ENCODE assay signal across 22 cellular contexts in the genomic region with DNA sequence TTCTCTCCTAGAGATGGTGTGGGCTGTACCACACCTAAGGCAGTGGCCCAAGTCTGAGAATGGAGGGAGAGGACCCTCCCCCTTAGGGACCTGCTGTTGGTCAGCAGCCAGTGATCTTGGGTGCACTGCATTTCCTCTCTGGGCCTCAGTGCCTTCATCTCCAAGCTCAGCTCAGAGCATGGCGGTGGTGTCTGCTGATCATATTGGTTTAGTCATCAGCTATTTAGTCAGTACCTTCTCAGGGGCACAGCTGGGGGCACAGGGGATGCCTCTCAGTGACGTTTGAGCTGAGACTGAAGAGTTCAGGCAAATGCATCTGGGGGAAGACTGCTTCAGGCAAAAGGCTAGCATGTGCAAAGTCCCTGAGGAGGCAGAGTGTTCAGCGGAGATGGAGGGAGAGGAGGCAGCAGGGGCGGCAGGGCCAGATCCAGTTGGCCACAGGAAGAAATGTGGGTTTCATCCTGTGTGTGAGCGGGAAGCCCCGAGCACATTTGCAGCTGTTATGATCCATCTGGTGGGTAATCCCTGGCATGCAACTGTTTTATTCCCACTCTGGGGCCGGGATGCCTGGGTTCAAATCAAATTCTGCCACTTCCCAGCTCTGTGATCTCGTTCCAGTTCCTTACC. TPM values are rescaled to one million over a fixed set of nuclear protein-coding genes. Genes with fewer than 3 reads are reported as not detected.
A peak's percentile ranks its signal among the peaks of the same experiment; 100 is the strongest.
DNase-seq lines count a peak whose midpoint lies in the region; ATAC-seq, FAIRE-seq and TF ChIP-seq lines count a peak whose summit lies in the region.
"Had no signal": no experiment of that assay in that cellular context is flagged by ENCODE, and none has a peak within 500 bp of the region (broad histone marks: within the 10 kb centered on the region; RNA-seq: fewer than 3 reads in every experiment).

No MANE protein-coding gene starts in this region.

- POLR2A ChIA-PET in H1 (lab: Charles Lee; ENCODE audit: partially characterized antibody), result interaction anchor here (0.6 to 3.1 kb wide), 6 partner anchors 8 to 91 kb away, joined by 3 to 20 read pairs (median 4); partner anchors contain the start of genes PGLS and SLC27A1

- H3K9me3 ChIP-seq in Karpas-422 (ENCODE audit: low read length) (no peaks in the 10 kb centered on the region), H1 (ENCODE audit: insufficient read depth in 2 of 2, low read depth in 1 of 2, low read length in 1 of 2) (no peaks in the 10 kb centered on the region), neuronal stem cell (replicated peaks in 1 of 2; ENCODE audit: control insufficient read depth in 2 of 2, insufficient read depth in 1 of 2, low read depth in 1 of 2, low read length in 2 of 2) (no peaks in the 10 kb centered on the region), HAP-1 (no peaks in the 10 kb centered on the region)
- H3K9me3 ChIP-seq: ascending aorta, MG63, stomach, upper lobe of left lung had no signal

- H3K27ac ChIP-seq in Karpas-422 (ENCODE audit: low read length) (no peak overlapping the region), H1 (ENCODE audit: low read depth, low read length) (no peak overlapping the region), neuronal stem cell (replicated peaks; ENCODE audit: low read length) (no peak overlapping the region)
- H3K27ac ChIP-seq: 22Rv1, ascending aorta, epithelial cell of prostate, stomach, upper lobe of left lung had no signal

- in situ Hi-C loops in HAP-1 (cut with MboI; ENCODE audit: low sequenced_read_pairs), result no loop called here

- H4K20me1 ChIP-seq in Karpas-422 (ENCODE audit: insufficient read depth, low read depth, low read length), result no peaks in the 10 kb centered on the region
- peaks cover 2% of the 10 kb centered on the region in 2 experiments for H4K20me1 ChIP-seq in H1 (replicated peaks in 1 of 2; ENCODE audit: control insufficient read depth in 1 of 2, insufficient read depth in 2 of 2, low read length in 2 of 2)

- H3K79me1 ChIP-seq in H1 (ENCODE audit: low read depth, low read length) (no peaks in the 10 kb centered on the region), neuronal stem cell (ENCODE audit: low read depth, low read length) (no peaks in the 10 kb centered on the region)

- H3K9ac ChIP-seq in Karpas-422 (ENCODE audit: low read length) (no peak overlapping the region), H1 (replicated peaks in 1 of 4; ENCODE audit: extremely low read depth in 1 of 4, low read depth in 3 of 4, low read length in 3 of 4) (no peak overlapping the region), neuronal stem cell (ENCODE audit: low read depth, low read length, poor library complexity) (no peak overlapping the region)

- WGBS in H1 (ENCODE audit: extremely low coverage in 1 of 2, insufficient coverage in 1 of 2, insufficient read length in 1 of 2, insufficient replicate concordance in 2 of 2, low coverage in 1 of 2, low lambda C conversion rate in 2 of 2, missing lambda C conversion rate in 1 of 2), 2 experiments, result 78% methylated on average over 8 of the region's 8 CpGs; no CpG with 5 or more reads in 1 of the 2 experiments
- WGBS in neuronal stem cell (ENCODE audit: extremely low coverage in 2 of 2, insufficient read length in 2 of 2, insufficient replicate concordance in 1 of 2), 2 donors, result no CpG with 5 or more reads among the region's 8 CpGs

- no peaks in the 10 kb centered on the region for H3K4me1 ChIP-seq in Karpas-422 (ENCODE audit: low read length)
- peaks cover 0 to 8% (median 4%) of the 10 kb centered on the region in 4 experiments; a peak in 3 of 7 replicates for H3K4me1 ChIP-seq in H1 (replicated peaks in 1 of 4; ENCODE audit: control insufficient read depth in 3 of 4, insufficient read depth in 4 of 4, low read length in 3 of 4)
- H3K4me1 ChIP-seq in neuronal stem cell (ENCODE audit: control insufficient read depth in 2 of 2, insufficient read depth in 1 of 2, low read depth in 1 of 2, low read length in 2 of 2), result peaks cover 10 to 18% of the 10 kb centered on the region in 2 donors
- peaks cover 7% of the 10 kb centered on the region for H3K4me1 ChIP-seq in HAP-1
- H3K4me1 ChIP-seq: ascending aorta had no signal

- H3K79me2 ChIP-seq in Karpas-422 (ENCODE audit: low read length) (no peaks in the 10 kb centered on the region), H1 (ENCODE audit: control insufficient read depth in 1 of 2, insufficient read depth in 2 of 2, low read length in 2 of 2) (no peaks in the 10 kb centered on the region)

- H2BK12ac ChIP-seq in H1 (ENCODE audit: low read depth, low read length), result no peak overlapping the region
- no peak overlapping the region for H2BK12ac ChIP-seq in neuronal stem cell (ENCODE audit: low read length)

- TF ChIP-seq POLR2A in H1 (IDR thresholded peaks at IDR 0.05; ENCODE audit: control extremely low read depth in 1 of 2, low read depth in 2 of 2, low read length in 2 of 2), result no peak

- H2AK5ac ChIP-seq in H1 (ENCODE audit: low read depth, low read length), result no peak overlapping the region
- H2AK5ac ChIP-seq in neuronal stem cell (ENCODE audit: low read depth, low read length), result peak overlapping the region; percentile 15

- H2AFZ ChIP-seq in Karpas-422 (ENCODE audit: low read length), result no peak overlapping the region
- no peak overlapping the region for H2AFZ ChIP-seq in H1 (ENCODE audit: low read length)
- H2AFZ ChIP-seq in neuronal stem cell (ENCODE audit: low read length), result no peak overlapping the region

- DNase-seq in DMS 273 (lab: John Stamatoyannopoulos, UW; ENCODE audit: unreplicated experiment) (peak; percentile 74), DMS 273 treated with DMSO at 0.1 percent for 48 hours (lab: John Stamatoyannopoulos, UW) (no peak), Karpas-422 (peak; percentile 32), H1 (ENCODE audit: low read depth in 1 of 2, low spot score in 2 of 2) (no peak), neuronal stem cell (ENCODE audit: low spot score) (no peak), HAP-1 (ENCODE audit: low spot score in 2 of 2) (no peak)

- no peak overlapping the region for H4K5ac ChIP-seq in H1 (ENCODE audit: insufficient read length, low read depth, low read length)

- no peak for FAIRE-seq in H1 (lab: Jason Lieb, UNC)

- H4K91ac ChIP-seq in H1 (replicated peaks; ENCODE audit: insufficient read length, low read length), result no peak overlapping the region
- no peak overlapping the region for H4K91ac ChIP-seq in neuronal stem cell (ENCODE audit: low read depth, low read length, poor library complexity)

- no peak overlapping the region for H3K56ac ChIP-seq in H1 (replicated peaks; ENCODE audit: insufficient read length, low read depth, low read length)

- H3K14ac ChIP-seq in H1 (ENCODE audit: insufficient read length) (no peak overlapping the region), neuronal stem cell (ENCODE audit: low read length) (no peak overlapping the region)

- no peak for TF ChIP-seq RAD21 in H1 (IDR thresholded peaks at IDR 0.05 in 1 of 2, conservative IDR thresholded peaks at IDR 0.05 in 1 of 2; ENCODE audit: low read depth in 2 of 2, low read length in 2 of 2)

- H2BK5ac ChIP-seq in H1 (ENCODE audit: low read depth, low read length) (no peak overlapping the region), neuronal stem cell (ENCODE audit: low read length) (no peak overlapping the region)

- TF ChIP-seq CTCF in H1 (IDR thresholded peaks at IDR 0.05; ENCODE audit: control extremely low read depth in 1 of 3, insufficient read depth in 1 of 3, low read depth in 1 of 3, low read length in 3 of 3), result no peak

- no peaks in the 10 kb centered on the region for H3K9me2 ChIP-seq in Karpas-422 (replicated peaks; ENCODE audit: insufficient read depth, low read length)

- H3K4ac ChIP-seq in H1 (replicated peaks; ENCODE audit: insufficient read length, low read depth, low read length) (peak overlapping the region; percentile 44), neuronal stem cell (ENCODE audit: low read length) (no peak overlapping the region)

- no peak for ATAC-seq in HG03442 (IDR thresholded peaks at IDR 0.05; ENCODE audit: unreplicated experiment)
- ATAC-seq in HG02938 (IDR thresholded peaks at IDR 0.05; ENCODE audit: unreplicated experiment), result no peak

- H3K4me3 ChIP-seq in Karpas-422 (ENCODE audit: low read length), result no peak overlapping the region
- no peak overlapping the region for H3K4me3 ChIP-seq in H1 (ENCODE audit: extremely low read depth in 1 of 4, insufficient read depth in 2 of 4, low read depth in 3 of 4, low read length in 4 of 4)
- H3K4me3 ChIP-seq in neuronal stem cell (ENCODE audit: low read length in 2 of 2), result no peak overlapping the region
- no peak overlapping the region for H3K4me3 ChIP-seq in HAP-1
- H3K4me3 ChIP-seq: ascending aorta, MG63, stomach, upper lobe of left lung had no signal

- H3K36me3 ChIP-seq in Karpas-422 (ENCODE audit: insufficient read depth, low read length), result no peaks in the 10 kb centered on the region
- no peaks in the 10 kb centered on the region for H3K36me3 ChIP-seq in H1 (ENCODE audit: control insufficient read depth in 2 of 4, insufficient read depth in 4 of 4, low read length in 3 of 4)
- peaks cover 4 to 5% of the 10 kb centered on the region in 2 donors for H3K36me3 ChIP-seq in neuronal stem cell (replicated peaks in 1 of 2; ENCODE audit: control insufficient read depth in 2 of 2, insufficient read depth in 2 of 2, low read length in 2 of 2)
- H3K36me3 ChIP-seq in HAP-1 (replicated peaks), result no peaks in the 10 kb centered on the region

- no peak for TF ChIP-seq EP300 in H1 (IDR thresholded peaks at IDR 0.05; ENCODE audit: borderline replicate concordance in 1 of 2, low read depth in 2 of 2, low read length in 2 of 2)

- H3K23me2 ChIP-seq in H1 (ENCODE audit: low read depth, low read length), result peaks cover 3% of the 10 kb centered on the region; the same call in 1 of the 2 replicates

- H3K27me3 ChIP-seq in Karpas-422 (ENCODE audit: low read length) (no peaks in the 10 kb centered on the region), H1 (replicated peaks in 1 of 4; ENCODE audit: control insufficient read depth in 3 of 4, extremely low read depth in 1 of 4, insufficient read depth in 3 of 4, low read length in 3 of 4) (no peaks in the 10 kb centered on the region), neuronal stem cell (ENCODE audit: control insufficient read depth in 3 of 3, insufficient read depth in 3 of 3, low read depth in 1 of 3, low read length in 3 of 3) (no peaks in the 10 kb centered on the region), HAP-1 (ENCODE audit: low read depth) (no peaks in the 10 kb centered on the region)
- H3K27me3 ChIP-seq: ascending aorta, MG63, stomach, upper lobe of left lung had no signal

- H2BK20ac ChIP-seq in H1 (ENCODE audit: low read length), result no peak overlapping the region

- H2BK15ac ChIP-seq in H1 (ENCODE audit: low read length) (no peak overlapping the region), neuronal stem cell (ENCODE audit: low read length) (no peak overlapping the region)

- CTCF ChIA-PET in H1 (lab: Charles Lee; ENCODE audit: partially characterized antibody), result interaction anchor here (0.7 to 8.6 kb wide), 49 partner anchors 9 to 724 kb away, joined by 3 to 130 read pairs (median 5); partner anchors contain the start of genes PGLS, SLC27A1 and TMEM221

- H3K18ac ChIP-seq in H1 (ENCODE audit: extremely low read depth, low read length) (no peak overlapping the region), neuronal stem cell (ENCODE audit: low read length) (no peak overlapping the region)

- H3K4me2 ChIP-seq in Karpas-422 (ENCODE audit: low read depth, low read length, poor library complexity, severe bottlenecking) (no peak overlapping the region), H1 (ENCODE audit: insufficient read depth in 1 of 2, low read depth in 2 of 2, low read length in 2 of 2) (no peak overlapping the region), neuronal stem cell (ENCODE audit: insufficient read depth, low read length, poor library complexity, severe bottlenecking) (no peak overlapping the region)

- H4K8ac ChIP-seq in H1 (ENCODE audit: extremely low read depth, insufficient read depth, low read length) (no peak overlapping the region; the same call in 1 of the 2 replicates), neuronal stem cell (ENCODE audit: low read depth, low read length) (no peak overlapping the region)

- H2BK120ac ChIP-seq in H1 (replicated peaks; ENCODE audit: low read depth, low read length), result no peak overlapping the region
- no peak overlapping the region for H2BK120ac ChIP-seq in neuronal stem cell (ENCODE audit: low read depth, low read length)

- no peak overlapping the region for H3K23ac ChIP-seq in H1 (ENCODE audit: insufficient read length)
- H3K23ac ChIP-seq in neuronal stem cell (ENCODE audit: low read depth, low read length, poor library complexity), result no peak overlapping the region

RNA-seq across cellular contexts. Expression of gene PGLS, which starts 15.7 kb away (rescaled TPM):
- total RNA-seq in Karpas-422 (2014; rRNA removed; shearing (Covaris generic); ENCODE audit: low replicate concordance), result 93.0 and 130 TPM in 2 replicates
- total RNA-seq in H1 (2021; fragmentation: NEBNext Ultra II Directional; extraction: Animal tissue kit (Norgen Biotek cat#: 25700)), result 67.5 and 72.8 TPM in 2 replicates
- polyA plus RNA-seq in H1 (2011; rRNA removed), result 164 and 193 TPM in 2 replicates
- 96.2 TPM for polyA plus RNA-seq in H1 (2011; cell fraction: cytosol; rRNA removed)
- polyA plus RNA-seq in H1 (2011; cell fraction: nucleus; rRNA removed), result 101 TPM
- polyA plus RNA-seq in H1 (2012, experiment 1 of 2), result 35.4 to 76.9 TPM (median 68.3 TPM) in 4 replicates
- 98.6 TPM for polyA plus RNA-seq in H1 (2012, experiment 2 of 2)
- 67.1 TPM for polyA plus RNA-seq in H1 (2013, experiment 1 of 2)
- polyA plus RNA-seq in H1 (2013, experiment 2 of 2), result 69.4 TPM
- 29.5 and 49.1 TPM in 2 replicates for polyA minus RNA-seq in H1 (2011; rRNA and poly(A)+ RNA removed)
- 51.8 TPM for polyA minus RNA-seq in H1 (2011; cell fraction: cytosol; rRNA and poly(A)+ RNA removed)
- polyA minus RNA-seq in H1 (2011; cell fraction: nucleus; rRNA and poly(A)+ RNA removed), result 48.9 TPM
- 109 TPM for polyA plus RNA-seq in neuronal stem cell (2013, experiment 1 of 2)
- 106 TPM for polyA plus RNA-seq in neuronal stem cell (2013, experiment 2 of 2)

RNA-seq across cellular contexts. Expression of gene SLC27A1, which starts 25.4 kb away (rescaled TPM):
- total RNA-seq in Karpas-422 (2014; rRNA removed; shearing (Covaris generic); ENCODE audit: low replicate concordance), result 4.0 and 4.8 TPM in 2 replicates
- 7.3 and 7.5 TPM in 2 replicates for total RNA-seq in H1 (2021; fragmentation: NEBNext Ultra II Directional; extraction: Animal tissue kit (Norgen Biotek cat#: 25700))
- 9.1 and 12.2 TPM in 2 replicates for polyA plus RNA-seq in H1 (2011; rRNA removed)
- polyA plus RNA-seq in H1 (2011; cell fraction: cytosol; rRNA removed), result 8.1 TPM
- polyA plus RNA-seq in H1 (2011; cell fraction: nucleus; rRNA removed), result 15.3 TPM
- 4.2 to 9.8 TPM (median 8.2 TPM) in 4 replicates for polyA plus RNA-seq in H1 (2012, experiment 1 of 2)
- 5.6 TPM for polyA plus RNA-seq in H1 (2012, experiment 2 of 2)
- 6.3 TPM for polyA plus RNA-seq in H1 (2013, experiment 1 of 2)
- 6.9 TPM for polyA plus RNA-seq in H1 (2013, experiment 2 of 2)
- 4.7 and 5.0 TPM in 2 replicates for polyA minus RNA-seq in H1 (2011; rRNA and poly(A)+ RNA removed)
- 11.1 TPM for polyA minus RNA-seq in H1 (2011; cell fraction: cytosol; rRNA and poly(A)+ RNA removed)
- polyA minus RNA-seq in H1 (2011; cell fraction: nucleus; rRNA and poly(A)+ RNA removed), result 9.1 TPM
- 10.0 TPM for polyA plus RNA-seq in neuronal stem cell (2013, experiment 1 of 2)
- polyA plus RNA-seq in neuronal stem cell (2013, experiment 2 of 2), result 9.8 TPM

RNA-seq across cellular contexts. Expression of gene NXNL1, which starts 35.0 kb away (rescaled TPM):
- total RNA-seq in Karpas-422 (2014; rRNA removed; shearing (Covaris generic); ENCODE audit: low replicate concordance), result not detected in 2 replicates
- total RNA-seq in H1 (2021; fragmentation: NEBNext Ultra II Directional; extraction: Animal tissue kit (Norgen Biotek cat#: 25700)), result not detected in 2 replicates
- not detected in 2 replicates for polyA plus RNA-seq in H1 (2011; rRNA removed)
- not detected for polyA plus RNA-seq in H1 (2011; cell fraction: cytosol; rRNA removed)
- polyA plus RNA-seq in H1 (2011; cell fraction: nucleus; rRNA removed), result not detected
- polyA plus RNA-seq in H1 (2012, experiment 1 of 2), result not detected in 4 replicates
- not detected for polyA plus RNA-seq in H1 (2012, experiment 2 of 2)
- not detected for polyA plus RNA-seq in H1 (2013, experiment 1 of 2)
- polyA plus RNA-seq in H1 (2013, experiment 2 of 2), result not detected
- not detected in 2 replicates for polyA minus RNA-seq in H1 (2011; rRNA and poly(A)+ RNA removed)
- not detected for polyA minus RNA-seq in H1 (2011; cell fraction: cytosol; rRNA and poly(A)+ RNA removed)
- polyA minus RNA-seq in H1 (2011; cell fraction: nucleus; rRNA and poly(A)+ RNA removed), result not detected
- not detected for polyA plus RNA-seq in neuronal stem cell (2013, experiment 1 of 2)
- not detected for polyA plus RNA-seq in neuronal stem cell (2013, experiment 2 of 2)
- total RNA-seq: ascending aorta; CD8-positive, alpha-beta memory T cell; dermis microvascular lymphatic vessel endothelial cell; fibroblast of villous mesenchyme; IMR-90; left lobe of liver; OCI-LY7; progenitor cell of endocrine pancreas; upper lobe of left lung had no signal
- polyA plus RNA-seq: CD8-positive, alpha-beta memory T cell; IMR-90; neural cell; stomach had no signal

RNA-seq across cellular contexts. Expression of gene TMEM221, which starts 47.3 kb away (rescaled TPM):
- not detected in 2 replicates for total RNA-seq in Karpas-422 (2014; rRNA removed; shearing (Covaris generic); ENCODE audit: low replicate concordance)
- total RNA-seq in H1 (2021; fragmentation: NEBNext Ultra II Directional; extraction: Animal tissue kit (Norgen Biotek cat#: 25700)), result 1.4 and 1.6 TPM in 2 replicates
- 2.0 and 2.9 TPM in 2 replicates for polyA plus RNA-seq in H1 (2011; rRNA removed)
- polyA plus RNA-seq in H1 (2011; cell fraction: cytosol; rRNA removed), result 1.7 TPM
- 1.9 TPM for polyA plus RNA-seq in H1 (2011; cell fraction: nucleus; rRNA removed)
- 2.0 to 3.1 TPM (median 2.4 TPM) in 4 replicates for polyA plus RNA-seq in H1 (2012, experiment 1 of 2)
- 3.4 TPM for polyA plus RNA-seq in H1 (2012, experiment 2 of 2)
- polyA plus RNA-seq in H1 (2013, experiment 1 of 2), result 2.8 TPM
- polyA plus RNA-seq in H1 (2013, experiment 2 of 2), result 2.6 TPM
- 0.50 and 0.63 TPM in 2 replicates for polyA minus RNA-seq in H1 (2011; rRNA and poly(A)+ RNA removed)
- polyA minus RNA-seq in H1 (2011; cell fraction: cytosol; rRNA and poly(A)+ RNA removed), result 0.88 TPM
- polyA minus RNA-seq in H1 (2011; cell fraction: nucleus; rRNA and poly(A)+ RNA removed), result not detected
- 2.0 TPM for polyA plus RNA-seq in neuronal stem cell (2013, experiment 1 of 2)
- 1.6 TPM for polyA plus RNA-seq in neuronal stem cell (2013, experiment 2 of 2)
- total RNA-seq: ascending aorta; CD8-positive, alpha-beta memory T cell; dermis microvascular lymphatic vessel endothelial cell; fibroblast of villous mesenchyme; IMR-90; OCI-LY7; stomach had no signal
- polyA plus RNA-seq: CD8-positive, alpha-beta memory T cell; neural cell had no signal

RNA-seq across cellular contexts. Expression of gene COLGALT1, which starts 59.7 kb away (rescaled TPM):
- 25.0 and 25.5 TPM in 2 replicates for total RNA-seq in Karpas-422 (2014; rRNA removed; shearing (Covaris generic); ENCODE audit: low replicate concordance)
- total RNA-seq in H1 (2021; fragmentation: NEBNext Ultra II Directional; extraction: Animal tissue kit (Norgen Biotek cat#: 25700)), result 40.4 and 44.7 TPM in 2 replicates
- polyA plus RNA-seq in H1 (2011; rRNA removed), result 58.1 and 62.8 TPM in 2 replicates
- polyA plus RNA-seq in H1 (2011; cell fraction: cytosol; rRNA removed), result 56.3 TPM
- 79.4 TPM for polyA plus RNA-seq in H1 (2011; cell fraction: nucleus; rRNA removed)
- 41.1 to 44.8 TPM (median 43.8 TPM) in 4 replicates for polyA plus RNA-seq in H1 (2012, experiment 1 of 2)
- 44.9 TPM for polyA plus RNA-seq in H1 (2012, experiment 2 of 2)
- 54.5 TPM for polyA plus RNA-seq in H1 (2013, experiment 1 of 2)
- polyA plus RNA-seq in H1 (2013, experiment 2 of 2), result 59.4 TPM
- 72.7 and 96.7 TPM in 2 replicates for polyA minus RNA-seq in H1 (2011; rRNA and poly(A)+ RNA removed)
- 48.0 TPM for polyA minus RNA-seq in H1 (2011; cell fraction: cytosol; rRNA and poly(A)+ RNA removed)
- polyA minus RNA-seq in H1 (2011; cell fraction: nucleus; rRNA and poly(A)+ RNA removed), result 21.6 TPM
- 51.5 TPM for polyA plus RNA-seq in neuronal stem cell (2013, experiment 1 of 2)
- polyA plus RNA-seq in neuronal stem cell (2013, experiment 2 of 2), result 51.9 TPM

Comparison
In these comparisons a context has a peak if more than half of its experiments do, and no peak if none do; other contexts are left out.
1. DNase-seq: peak in DMS 273 (single experiment) and Karpas-422 (single experiment); none in DMS 273 treated with DMSO at 0.1 percent for 48 hours (single experiment), H1 (0 of 2), neuronal stem cell (single experiment) and HAP-1 (0 of 2).